25 cellular contexts compared by ENCODE assay signal in genomic region chr9:135275926-135276289, GRCh38.
"Had no signal": no experiment of that assay in that cellular context is flagged by ENCODE, and none has a peak within 500 bp of the region (broad histone marks: within the 10 kb centered on the region; RNA-seq: fewer than 3 reads in every experiment).

No MANE protein-coding gene starts in this region.

- DNase-seq: activated B cell treated with CpG ODN at 0.5 μM for 24 hours; activated CD4-positive, alpha-beta T cell treated with anti-CD3 and anti-CD28 coated beads for 1 hour; activated CD4-positive, alpha-beta T cell treated with anti-CD3 and anti-CD28 coated beads, Interleukin-2, amount 10 ng/mL, durations not matched to agents 24 days and 14 days; activated CD4-positive, alpha-beta T cell treated with anti-CD3 and anti-CD28 coated beads, Interleukin-2, amount 50 U/mL, for 48 hours; activated CD8-positive, alpha-beta memory T cell treated with anti-CD3 and anti-CD28 coated beads, Interleukin-2, amount 10 ng/mL, durations not matched to agents 7 days and 5 days; activated effector memory CD4-positive, alpha-beta T cell treated with Interleukin-2 at 50 U/mL for 16 hours; activated naive CD4-positive, alpha-beta T cell; activated T-cell treated with anti-CD3 and anti-CD28 coated beads, Interleukin-2, amount 50 U/mL, for 24 hours; aorta; Karpas-422; MM.1S; NCI-H1436; NCI-H1930; NCI-H2171; NCI-H2227 treated with DMSO at 0.1 percent for 48 hours; NCI-H524 treated with DMSO at 0.1 percent for 48 hours; NCI-H748 treated with DMSO at 0.1 percent for 48 hours; PC-3; SIG-M5; T-helper 17 cell; T-helper 9 cell had no signal

- ATAC-seq: activated CD8-positive, alpha-beta memory T cell treated with anti-CD3 and anti-CD28 coated beads, Interleukin-2, amount 10 ng/mL, durations not matched to agents 7 days and 5 days; PC-3; T-helper 17 cell had no signal

- H3K9me3 Mint-ChIP-seq: activated B cell treated with CpG ODN at 0.5 μM for 24 hours; activated CD4-positive, alpha-beta T cell treated with anti-CD3 and anti-CD28 coated beads, Interleukin-2, amount 10 ng/mL, durations not matched to agents 24 days and 14 days; activated naive CD4-positive, alpha-beta T cell treated with anti-CD3 and anti-CD28 coated beads, Interleukin-2, amount 50 U/mL, for 24 hours; activated T-cell treated with anti-CD3 and anti-CD28 coated beads, Interleukin-2, amount 50 U/mL, for 24 hours; activated T-helper 1 cell treated with anti-CD3 and anti-CD28 coated beads, Interleukin-12 subunit alpha, Interleukin-12 subunit beta, Interleukin-2, Interleukin-4 antibody, amounts not matched to agents 30 ng/mL and 10 ng/mL and 1 ng/mL, durations not matched to agents 14 hours and 24 hours and 36 hours; central memory CD8-positive, alpha-beta T cell had no signal

- H3K36me3 Mint-ChIP-seq: activated CD8-positive, alpha-beta memory T cell treated with anti-CD3 and anti-CD28 coated beads, Interleukin-2, amount 10 ng/mL, durations not matched to agents 7 days and 5 days; activated naive CD4-positive, alpha-beta T cell treated with anti-CD3 and anti-CD28 coated beads, Interleukin-2, amount 50 U/mL, for 24 hours had no signal

- H3K4me3 Mint-ChIP-seq: activated B cell treated with CpG ODN at 0.5 μM for 24 hours; activated CD4-positive, alpha-beta T cell treated with anti-CD3 and anti-CD28 coated beads, Interleukin-2, amount 10 ng/mL, durations not matched to agents 24 days and 14 days; activated CD8-positive, alpha-beta memory T cell treated with anti-CD3 and anti-CD28 coated beads, Interleukin-2, amount 10 ng/mL, durations not matched to agents 7 days and 5 days; activated naive CD4-positive, alpha-beta T cell treated with anti-CD3 and anti-CD28 coated beads, Interleukin-2, amount 50 U/mL, for 24 hours; activated T-cell treated with anti-CD3 and anti-CD28 coated beads, Interleukin-2, amount 50 U/mL, for 24 hours; activated T-helper 1 cell treated with anti-CD3 and anti-CD28 coated beads, Interleukin-12 subunit alpha, Interleukin-12 subunit beta, Interleukin-2, Interleukin-4 antibody, amounts not matched to agents 30 ng/mL and 10 ng/mL and 1 ng/mL, durations not matched to agents 14 hours and 24 hours and 36 hours; central memory CD8-positive, alpha-beta T cell; T-helper 17 cell had no signal

- FAIRE-seq: RCC 7860 had no signal

- H3K27me3 Mint-ChIP-seq: activated CD4-positive, alpha-beta T cell treated with anti-CD3 and anti-CD28 coated beads, Interleukin-2, amount 10 ng/mL, durations not matched to agents 24 days and 14 days; activated CD8-positive, alpha-beta memory T cell treated with anti-CD3 and anti-CD28 coated beads, Interleukin-2, amount 10 ng/mL, durations not matched to agents 7 days and 5 days had no signal

- H3K4me1 Mint-ChIP-seq: activated B cell treated with CpG ODN at 0.5 μM for 24 hours; activated CD4-positive, alpha-beta T cell treated with anti-CD3 and anti-CD28 coated beads, Interleukin-2, amount 10 ng/mL, durations not matched to agents 24 days and 14 days; activated CD8-positive, alpha-beta memory T cell treated with anti-CD3 and anti-CD28 coated beads, Interleukin-2, amount 10 ng/mL, durations not matched to agents 7 days and 5 days; activated naive CD4-positive, alpha-beta T cell treated with anti-CD3 and anti-CD28 coated beads, Interleukin-2, amount 50 U/mL, for 24 hours; central memory CD8-positive, alpha-beta T cell had no signal

- H3K27ac Mint-ChIP-seq: activated B cell treated with CpG ODN at 0.5 μM for 24 hours; activated CD4-positive, alpha-beta T cell treated with anti-CD3 and anti-CD28 coated beads, Interleukin-2, amount 10 ng/mL, durations not matched to agents 24 days and 14 days; activated CD8-positive, alpha-beta memory T cell treated with anti-CD3 and anti-CD28 coated beads, Interleukin-2, amount 10 ng/mL, durations not matched to agents 7 days and 5 days; activated T-cell treated with anti-CD3 and anti-CD28 coated beads, Interleukin-2, amount 50 U/mL, for 24 hours; activated T-helper 1 cell treated with anti-CD3 and anti-CD28 coated beads, Interleukin-12 subunit alpha, Interleukin-12 subunit beta, Interleukin-2, Interleukin-4 antibody, amounts not matched to agents 30 ng/mL and 10 ng/mL and 1 ng/mL, durations not matched to agents 14 hours and 24 hours and 36 hours; T-helper 17 cell had no signal
